In genomic region chr1:164673584-164674214, GRCh38 we compare ENCODE assay signal across 8 cellular contexts.
DNase-seq lines count a peak whose midpoint lies in the region; ATAC-seq and TF ChIP-seq lines count a peak whose summit lies in the region.

No MANE protein-coding gene starts in this region.

- peak; percentile 59 for DNase-seq in D341Med (ENCODE audit: low spot score)
- DNase-seq in HT1080 (ENCODE audit: low read depth) = peak; percentile 35
- no peak for DNase-seq in astrocyte of the cerebellum (ENCODE audit: low read depth)
- peak; percentile 36 to 57 for DNase-seq in lung microvascular endothelial cell (ENCODE audit: low read depth in 2 of 2)
- DNase-seq in GM03348 (ENCODE audit: low spot score) = no peak

- in situ Hi-C loops in astrocyte of the cerebellum (cut with HindIII; ENCODE audit: low sequenced_read_pairs) = no loop called here

- ATAC-seq in GM19455 (IDR thresholded peaks at IDR 0.05; ENCODE audit: unreplicated experiment) = no peak
- no peak for ATAC-seq in HG03139 (IDR thresholded peaks at IDR 0.05; ENCODE audit: unreplicated experiment)
- no peak for ATAC-seq in HG02642 (IDR thresholded peaks at IDR 0.05; ENCODE audit: poor library complexity, unreplicated experiment)

- peak; percentile 55 for TF ChIP-seq CTCF in astrocyte of the cerebellum (IDR thresholded peaks at IDR 0.05; ENCODE audit: low read depth, low read length, missing control alignments)

- no peak overlapping the region for H3K4me3 ChIP-seq in astrocyte of the cerebellum (ENCODE audit: low read depth, low read length)

Comparison
In these comparisons a context has a peak if more than half of its experiments do, and no peak if none do; other contexts are left out.
1. DNase-seq: peak in D341Med (single experiment), HT1080 (single experiment) and lung microvascular endothelial cell (2 of 2); none in astrocyte of the cerebellum (single experiment) and GM03348 (single experiment).